Comparison of ENCODE assay signal across 14 cellular contexts in genomic region chr2:141899740-141900139, GRCh38.
"Had no signal": no experiment of that assay in that cellular context is flagged by ENCODE, and none has a peak within 500 bp of the region (broad histone marks: within the 10 kb centered on the region; RNA-seq: fewer than 3 reads in every experiment).

No MANE protein-coding gene starts in this region.

- H3K9me3 ChIP-seq: lower lobe of right lung, thoracic aorta, upper lobe of right lung had no signal

- ATAC-seq: activated CD4-positive, alpha-beta T cell treated with anti-CD3 and anti-CD28 coated beads for 36 hours; effector memory CD8-positive, alpha-beta T cell; left cardiac atrium; lower lobe of right lung; stimulated activated naive B cell treated with anti-CD40 and anti-IgM and Interleukin-4, amounts not matched to agents 10 μg/mL and 1 μg/mL and 100 μg/mL, for 72 hours; T-helper 17 cell; upper lobe of right lung had no signal

- H3K4me3 ChIP-seq: lower lobe of right lung, thoracic aorta, upper lobe of right lung had no signal

- DNase-seq: activated CD4-positive, alpha-beta T cell treated with anti-CD3 and anti-CD28 coated beads for 36 hours; activated CD4-positive, alpha-beta T cell treated with anti-CD3 and anti-CD28 coated beads, Interleukin-2, amount 50 U/mL, for 48 hours; amniotic stem cell; effector memory CD8-positive, alpha-beta T cell; hippocampal formation; left cardiac atrium; lower lobe of right lung; nucleus accumbens; posterior cingulate gyrus; retina; stimulated activated naive B cell treated with anti-CD40 and anti-IgM and Interleukin-4, amounts not matched to agents 10 μg/mL and 1 μg/mL and 100 μg/mL, for 72 hours; T-helper 17 cell; upper lobe of right lung had no signal

- H3K27me3 ChIP-seq: upper lobe of right lung had no signal

- H3K36me3 ChIP-seq: lower lobe of right lung, thoracic aorta, upper lobe of right lung had no signal

- H3K27ac ChIP-seq: lower lobe of right lung, thoracic aorta, upper lobe of right lung had no signal
